Comparison of ENCODE assay signal across 13 cellular contexts in the genomic region with DNA sequence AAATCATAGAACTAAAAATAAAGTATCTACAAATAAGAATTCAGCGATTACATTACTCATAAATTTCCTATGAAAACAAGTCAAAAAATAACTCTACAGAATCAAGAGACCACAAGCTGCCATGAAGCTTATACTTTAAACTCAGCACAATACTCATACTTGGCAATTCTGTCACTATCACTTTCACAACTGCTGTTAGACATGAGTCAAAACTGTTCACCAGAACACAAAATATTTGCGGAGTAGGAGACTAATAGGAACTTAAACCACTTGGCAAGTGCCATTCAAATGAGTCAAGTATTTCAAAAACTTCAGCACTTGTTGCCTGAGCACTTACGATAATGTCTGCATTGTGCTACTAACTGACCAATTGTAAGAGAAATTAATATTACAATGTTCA.
DNase-seq lines count a peak whose midpoint lies in the region; ATAC-seq, FAIRE-seq and TF ChIP-seq lines count a peak whose summit lies in the region.
"Had no signal": no experiment of that assay in that cellular context is flagged by ENCODE, and none has a peak within 500 bp of the region (broad histone marks: within the 10 kb centered on the region; RNA-seq: fewer than 3 reads in every experiment).

No MANE protein-coding gene starts in this region.

- intact Hi-C loops in lower lobe of right lung (cut with DNase I): no loop called here

- no peaks in the 10 kb centered on the region for H3K36me3 ChIP-seq in lower lobe of right lung
- no peaks in the 10 kb centered on the region for H3K36me3 ChIP-seq in Karpas-422 (ENCODE audit: insufficient read depth, low read length)

- peak; percentile 81 for DNase-seq in ELR (ENCODE audit: low read depth)
- DNase-seq in lower lobe of right lung: no peak
- no peak for DNase-seq in Karpas-422
- DNase-seq in frontal cortex (ENCODE audit: low spot score in 2 of 2): no peak
- no peak for DNase-seq in HuH-7 (ENCODE audit: low spot score)
- DNase-seq: activated T-cell treated with anti-CD3 and anti-CD28 coated beads, Interleukin-2, amount 50 U/mL, for 24 hours; NCI-H774; nephron progenitor cell; stimulated activated CD4-positive, alpha-beta T cell treated with anti-CD3 and anti-CD28 coated beads, Interleukin-4, amount 100 ng/mL, for 4 hours had no signal

- no peaks in the 10 kb centered on the region for H3K9me2 ChIP-seq in Karpas-422 (replicated peaks; ENCODE audit: insufficient read depth, low read length)

- H3K27me3 ChIP-seq in lower lobe of right lung (ENCODE audit: low read depth) (no peaks in the 10 kb centered on the region), Karpas-422 (ENCODE audit: low read length) (no peaks in the 10 kb centered on the region)

- H2AFZ ChIP-seq in Karpas-422 (ENCODE audit: low read length): no peak overlapping the region

- no peak overlapping the region for H3K27ac Mint-ChIP-seq in activated T-helper 17 cell treated with anti-CD3 and anti-CD28 coated beads, Interleukin-2, amount 50 U/mL, for 72 hours
- H3K27ac Mint-ChIP-seq: activated T-cell treated with anti-CD3 and anti-CD28 coated beads, Interleukin-2, amount 50 U/mL, for 24 hours; nephron progenitor cell had no signal

- no peaks in the 10 kb centered on the region for H3K27me3 Mint-ChIP-seq in activated T-helper 17 cell treated with anti-CD3 and anti-CD28 coated beads, Interleukin-2, amount 50 U/mL, for 72 hours
- H3K27me3 Mint-ChIP-seq: activated T-cell treated with anti-CD3 and anti-CD28 coated beads, Interleukin-2, amount 50 U/mL, for 24 hours had no signal

- H4K20me1 ChIP-seq in Karpas-422 (ENCODE audit: insufficient read depth, low read depth, low read length): no peaks in the 10 kb centered on the region

- TF ChIP-seq CTCF in lower lobe of right lung (IDR thresholded peaks at IDR 0.05): no peak

- no peaks in the 10 kb centered on the region for H3K9me3 ChIP-seq in lower lobe of right lung
- peaks cover 21% of the 10 kb centered on the region; the same call in 1 of the 2 replicates for H3K9me3 ChIP-seq in Karpas-422 (ENCODE audit: low read length)

- H3K79me2 ChIP-seq in Karpas-422 (ENCODE audit: low read length): no peaks in the 10 kb centered on the region

- H3K4me1 Mint-ChIP-seq in activated T-helper 17 cell treated with anti-CD3 and anti-CD28 coated beads, Interleukin-2, amount 50 U/mL, for 72 hours: no peaks in the 10 kb centered on the region
- H3K4me1 Mint-ChIP-seq: nephron progenitor cell had no signal

- no peak overlapping the region for H3K4me2 ChIP-seq in Karpas-422 (ENCODE audit: low read depth, low read length, poor library complexity, severe bottlenecking)

- H3K4me3 ChIP-seq in lower lobe of right lung (no peak overlapping the region), Karpas-422 (ENCODE audit: low read length) (no peak overlapping the region)

- H3K9me3 Mint-ChIP-seq in activated T-helper 17 cell treated with anti-CD3 and anti-CD28 coated beads, Interleukin-2, amount 50 U/mL, for 72 hours: no peaks in the 10 kb centered on the region

- ATAC-seq in HG03159 (IDR thresholded peaks at IDR 0.05; ENCODE audit: unreplicated experiment) (peak; percentile 66), lower lobe of right lung (peak; percentile 67 to 93), HG02571 (IDR thresholded peaks at IDR 0.05; ENCODE audit: unreplicated experiment) (no peak)
- peak; percentile 29 for ATAC-seq in activated T-helper 17 cell treated with anti-CD3 and anti-CD28 coated beads, Interleukin-2, amount 50 U/mL, for 72 hours (replicated peaks)

- no peaks in the 10 kb centered on the region for H3K4me1 ChIP-seq in lower lobe of right lung
- H3K4me1 ChIP-seq in Karpas-422 (ENCODE audit: low read length): no peaks in the 10 kb centered on the region

- FAIRE-seq in frontal cortex (lab: Jason Lieb, UNC): no peak
- FAIRE-seq: colon had no signal

- H3K9ac ChIP-seq in Karpas-422 (ENCODE audit: low read length): no peak overlapping the region

- H3K27ac ChIP-seq in lower lobe of right lung: no peak overlapping the region
- no peak overlapping the region for H3K27ac ChIP-seq in Karpas-422 (ENCODE audit: low read length)

- H3K36me3 Mint-ChIP-seq in activated T-helper 17 cell treated with anti-CD3 and anti-CD28 coated beads, Interleukin-2, amount 50 U/mL, for 72 hours (ENCODE audit: low read depth): no peaks in the 10 kb centered on the region

- no peak overlapping the region for H3K4me3 Mint-ChIP-seq in activated T-helper 17 cell treated with anti-CD3 and anti-CD28 coated beads, Interleukin-2, amount 50 U/mL, for 72 hours
- H3K4me3 Mint-ChIP-seq: activated T-cell treated with anti-CD3 and anti-CD28 coated beads, Interleukin-2, amount 50 U/mL, for 24 hours; nephron progenitor cell had no signal
